1 cellular context compared by ENCODE assay signal in genomic region chr22:49372530-49373288, GRCh38.
TF ChIP-seq lines count a peak whose summit lies in the region.

No MANE protein-coding gene starts in this region.

TF ChIP-seq in A549, 52 proteins besides CTCF, POLR2A, EP300 and RAD21 (continued from another document):
- no peak for TF ChIP-seq ELK1 (IDR thresholded peaks at IDR 0.05; ENCODE audit: low read depth, low read length)
- no peak for TF ChIP-seq CHD4 (IDR thresholded peaks at IDR 0.05; ENCODE audit: borderline replicate concordance)
- TF ChIP-seq SMC3 (IDR thresholded peaks at IDR 0.05), result no peak
- no peak for TF ChIP-seq RARB (CRISPR knock-in tag; IDR thresholded peaks at IDR 0.05)
